10 cellular contexts compared by ENCODE assay signal in the genomic region with DNA sequence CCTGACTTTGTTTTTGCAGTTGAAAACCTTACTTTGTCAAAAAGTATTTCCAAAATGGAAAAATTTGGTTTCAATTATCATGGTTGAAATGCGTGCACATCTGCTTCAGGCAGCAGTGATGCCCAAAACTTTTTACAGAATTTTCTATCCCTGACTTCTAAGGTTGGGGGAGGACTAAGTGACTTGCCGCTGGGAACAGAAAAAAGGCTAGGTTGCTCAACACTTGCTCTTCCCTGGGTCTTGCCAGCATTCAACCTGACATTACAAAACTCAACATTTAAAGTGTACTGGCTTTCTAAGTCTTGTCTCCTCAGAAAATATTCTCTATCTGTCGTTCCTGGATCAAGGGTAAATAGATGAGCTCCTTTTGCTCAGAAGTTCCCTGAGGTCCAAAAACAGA.
"Had no signal": no experiment of that assay in that cellular context is flagged by ENCODE, and none has a peak within 500 bp of the region (broad histone marks: within the 10 kb centered on the region; RNA-seq: fewer than 3 reads in every experiment).

No MANE protein-coding gene starts in this region.

- ATAC-seq: activated T-helper 17 cell treated with anti-CD3 and anti-CD28 coated beads, Interleukin-2, amount 50 U/mL, for 72 hours; stimulated activated naive B cell treated with anti-CD40 and anti-IgM and Interleukin-4, amounts not matched to agents 10 μg/mL and 1 μg/mL and 100 μg/mL, for 72 hours; T-cell had no signal

- DNase-seq: activated CD4-positive, alpha-beta T cell treated with anti-CD3 and anti-CD28 coated beads, Interleukin-2, amount 50 U/mL, for 4 hours; activated CD4-positive, CD25-positive, alpha-beta regulatory T cell treated with anti-CD3 and anti-CD28 coated beads, Interleukin-2, amount 50 U/mL, for 72 hours; activated naive CD4-positive, alpha-beta T cell treated with Interleukin-2 at 50 U/mL for 16 hours; foreskin melanocyte; naive B cell; stimulated activated CD4-positive, alpha-beta T cell treated with anti-CD3 and anti-CD28 coated beads, Interleukin-2, amount 100 ng/mL, for 48 hours; stimulated activated naive B cell treated with anti-CD40 and anti-IgM and Interleukin-4, amounts not matched to agents 10 μg/mL and 1 μg/mL and 100 μg/mL, for 72 hours; T-cell; T-helper 9 cell had no signal
